9 cellular contexts compared by ENCODE assay signal in the genomic region with DNA sequence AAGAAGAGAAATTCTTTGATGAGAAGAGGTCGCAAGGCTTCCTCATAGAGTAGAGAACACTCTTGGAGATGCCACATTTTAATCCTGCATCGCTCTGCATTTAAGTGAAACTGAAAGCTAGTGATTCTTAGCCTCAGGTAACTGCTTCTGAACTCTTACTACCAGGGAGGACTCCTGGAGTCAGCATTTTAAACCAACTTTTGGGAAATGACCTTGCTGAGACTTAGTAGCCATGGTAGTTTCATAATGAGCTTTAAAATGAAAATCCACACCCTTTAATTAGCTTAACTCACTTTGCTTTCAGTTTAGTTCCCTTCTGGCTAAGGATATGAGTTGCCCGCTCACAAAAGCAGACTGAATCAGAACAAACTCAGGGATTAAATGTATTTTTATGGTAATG.
A peak's percentile ranks its signal among the peaks of the same experiment; 100 is the strongest.
DNase-seq lines count a peak whose midpoint lies in the region; ATAC-seq, FAIRE-seq and TF ChIP-seq lines count a peak whose summit lies in the region.
"Had no signal": no experiment of that assay in that cellular context is flagged by ENCODE, and none has a peak within 500 bp of the region (broad histone marks: within the 10 kb centered on the region; RNA-seq: fewer than 3 reads in every experiment).

No MANE protein-coding gene starts in this region.

- no peak for TF ChIP-seq POLR2A in GM12891 (IDR thresholded peaks at IDR 0.05; ENCODE audit: low read depth, low read length)

- TF ChIP-seq CTCF in natural killer cell (IDR thresholded peaks at IDR 0.05): no peak

- H3K27me3 Mint-ChIP-seq in activated T-helper 17 cell treated with anti-CD3 and anti-CD28 coated beads, Interleukin-2, amount 50 U/mL, for 72 hours: no peaks in the 10 kb centered on the region
- H3K27me3 Mint-ChIP-seq in natural killer cell (ENCODE audit: low read depth in 2 of 2): no peaks in the 10 kb centered on the region

- H3K4me1 Mint-ChIP-seq in activated T-helper 17 cell treated with anti-CD3 and anti-CD28 coated beads, Interleukin-2, amount 50 U/mL, for 72 hours: peaks cover 20% of the 10 kb centered on the region
- peaks cover 27 to 29% of the 10 kb centered on the region in 2 donors for H3K4me1 Mint-ChIP-seq in natural killer cell

- peak; percentile 69 for FAIRE-seq in GM12891 (lab: Jason Lieb, UNC)

- H3K4me3 Mint-ChIP-seq in activated T-helper 17 cell treated with anti-CD3 and anti-CD28 coated beads, Interleukin-2, amount 50 U/mL, for 72 hours: peak overlapping the region; percentile 67
- no peak overlapping the region for H3K4me3 Mint-ChIP-seq in natural killer cell

- intact Hi-C loops in natural killer cell (cut with micrococcal nuclease): no loop called here

- ATAC-seq in HG03354 (IDR thresholded peaks at IDR 0.05; ENCODE audit: poor library complexity, severe bottlenecking, unreplicated experiment) (peak; percentile 42), natural killer cell (peak in 1 of 3 donors; percentile 15), HG02623 (IDR thresholded peaks at IDR 0.05; ENCODE audit: unreplicated experiment) (no peak)
- ATAC-seq in activated T-helper 17 cell treated with anti-CD3 and anti-CD28 coated beads, Interleukin-2, amount 50 U/mL, for 72 hours (replicated peaks): peak; percentile 95

- DNase-seq in GM12891 (ENCODE audit: insufficient read length, low spot score): no peak
- no peak for DNase-seq in natural killer cell
- no peak for DNase-seq in NK-92 (lab: John Stamatoyannopoulos, UW; ENCODE audit: unreplicated experiment)
- DNase-seq in DMS79 (lab: John Stamatoyannopoulos, UW): no peak
- no peak for DNase-seq in amygdala (lab: John Stamatoyannopoulos, UW)
- DNase-seq: NCI-H2029 treated with DMSO at 0.1 percent for 48 hours had no signal

- H3K27ac Mint-ChIP-seq in activated T-helper 17 cell treated with anti-CD3 and anti-CD28 coated beads, Interleukin-2, amount 50 U/mL, for 72 hours: peak overlapping the region; percentile 57
- peak overlapping the region; percentile 7 to 33 for H3K27ac Mint-ChIP-seq in natural killer cell

- H3K9me3 Mint-ChIP-seq in activated T-helper 17 cell treated with anti-CD3 and anti-CD28 coated beads, Interleukin-2, amount 50 U/mL, for 72 hours: no peaks in the 10 kb centered on the region
- no peaks in the 10 kb centered on the region for H3K9me3 Mint-ChIP-seq in natural killer cell

- H3K36me3 Mint-ChIP-seq in activated T-helper 17 cell treated with anti-CD3 and anti-CD28 coated beads, Interleukin-2, amount 50 U/mL, for 72 hours (ENCODE audit: low read depth): peaks cover 8% of the 10 kb centered on the region
- H3K36me3 Mint-ChIP-seq in natural killer cell: no peaks in the 10 kb centered on the region

TF ChIP-seq in GM12891, 5 proteins besides CTCF, POLR2A, EP300 and RAD21:
- TF ChIP-seq TAF1 (IDR thresholded peaks at IDR 0.05; ENCODE audit: low read depth, low read length) (no peak), POLR2AphosphoS5 (IDR thresholded peaks at IDR 0.05; ENCODE audit: low read depth, low read length) (no peak), POU2F2 (IDR thresholded peaks at IDR 0.05; ENCODE audit: low read depth, low read length) (no peak)
TF ChIP-seq in GM12891: peak in this region for 0.
